ENCODE assay signal across 10 cellular contexts in the genomic region with DNA sequence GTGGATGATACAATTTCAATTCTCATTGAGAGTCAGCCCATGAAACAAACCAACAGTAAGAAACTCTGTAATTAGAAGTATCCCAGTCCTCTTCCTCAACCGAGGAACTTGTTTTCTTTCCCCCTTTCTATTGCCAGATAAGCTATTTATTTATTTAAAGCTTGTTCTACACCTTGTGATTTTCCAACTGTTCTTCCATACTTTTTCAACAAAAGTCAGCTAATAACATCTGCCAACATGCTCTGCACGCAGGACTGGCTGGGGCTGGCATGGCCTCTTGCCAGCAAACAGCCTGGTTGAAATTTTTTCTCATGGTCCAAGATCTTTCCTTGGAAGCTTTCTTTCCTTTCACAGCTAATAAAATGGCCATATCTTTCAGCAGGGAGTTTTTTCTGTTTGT. TPM values are rescaled to one million over a fixed set of nuclear protein-coding genes. Genes with fewer than 3 reads are reported as not detected.
DNase-seq lines count a peak whose midpoint lies in the region; ATAC-seq and TF ChIP-seq lines count a peak whose summit lies in the region.
"Had no signal": no experiment of that assay in that cellular context is flagged by ENCODE, and none has a peak within 500 bp of the region (broad histone marks: within the 10 kb centered on the region; RNA-seq: fewer than 3 reads in every experiment).

No MANE protein-coding gene starts in this region.

- H4K20me1 ChIP-seq in PC-9 (ENCODE audit: insufficient read depth) = peaks cover 1% of the 10 kb centered on the region; the same call in 1 of the 2 replicates

- no peaks in the 10 kb centered on the region for H3K36me3 ChIP-seq in breast epithelium
- 0 out of 2 replicates have a peak, but pooled peaks cover 3% of the 10 kb centered on the region for H3K36me3 ChIP-seq in PC-9 (ENCODE audit: low read depth)
- peaks cover 0 to 2% of the 10 kb centered on the region in 2 donors for H3K36me3 ChIP-seq in gastroesophageal sphincter
- H3K36me3 ChIP-seq in thyroid gland = no peaks in the 10 kb centered on the region
- no peaks in the 10 kb centered on the region for H3K36me3 ChIP-seq in CD8-positive, alpha-beta memory T cell (ENCODE audit: insufficient read depth, low read length)

- H3F3A ChIP-seq in PC-9 (ENCODE audit: insufficient read depth, low read depth) = peaks cover 22% of the 10 kb centered on the region

- peak overlapping the region; percentile 11 for H3K27ac Mint-ChIP-seq in MCF 10A (ENCODE audit: low read depth, unreplicated experiment)
- H3K27ac Mint-ChIP-seq in CD8-positive, alpha-beta memory T cell = peak overlapping the region in 2 of 8 donors; percentile 5 to 68

- peak; percentile 41 for DNase-seq in MCF 10A (ENCODE audit: unreplicated experiment)
- no peak for DNase-seq in breast epithelium (ENCODE audit: low spot score in 2 of 2)
- DNase-seq in PC-9 = no peak
- DNase-seq in thyroid gland = peak; percentile 81 to 83
- no peak for DNase-seq in cerebellar nuclear complex (lab: John Stamatoyannopoulos, UW)
- DNase-seq in CD8-positive, alpha-beta memory T cell = no peak
- DNase-seq in stimulated activated naive CD4-positive, alpha-beta T cell treated with Interleukin-2 at 50 U/mL for 16 hours (lab: John Stamatoyannopoulos, UW) = no peak
- DNase-seq: NCI-H1436, T-helper 9 cell had no signal

- no peaks in the 10 kb centered on the region for H3K27me3 Mint-ChIP-seq in MCF 10A (ENCODE audit: insufficient read depth, unreplicated experiment)
- H3K27me3 Mint-ChIP-seq in CD8-positive, alpha-beta memory T cell = peaks cover 6 to 15% of the 10 kb centered on the region in 2 donors

- H3K4me1 ChIP-seq in breast epithelium = no peaks in the 10 kb centered on the region
- H3K4me1 ChIP-seq in PC-9 (replicated peaks; ENCODE audit: insufficient read depth) = peaks cover 63% of the 10 kb centered on the region
- H3K4me1 ChIP-seq in gastroesophageal sphincter = peaks cover 0 to 42% (median 0%) of the 10 kb centered on the region in 3 donors
- H3K4me1 ChIP-seq in thyroid gland = peaks cover 6 to 13% of the 10 kb centered on the region in 2 donors
- H3K4me1 ChIP-seq in CD8-positive, alpha-beta memory T cell (ENCODE audit: insufficient read depth, low read length) = no peaks in the 10 kb centered on the region

- H2AFZ ChIP-seq in PC-9 = no peak overlapping the region

- CTCF ChIA-PET in MCF 10A (lab: Yijun Ruan, JAX) (interaction anchor here (0.6 to 3.0 kb wide), 13 partner anchors 9 to 874 kb away, joined by 3 to 20 read pairs (median 4); no protein-coding TSS in a partner anchor), PC-9 (lab: Charles Lee) (interaction anchor here (0.5 kb wide), 1 partner anchor 643 kb away, joined by 3 read pairs; no protein-coding TSS in a partner anchor)
- CTCF ChIA-PET in CD8-positive, alpha-beta memory T cell (lab: Charles Lee) = no interaction called here

- peaks cover 10% of the 10 kb centered on the region for H3K36me3 Mint-ChIP-seq in MCF 10A (ENCODE audit: insufficient read depth, unreplicated experiment)
- no peaks in the 10 kb centered on the region for H3K36me3 Mint-ChIP-seq in CD8-positive, alpha-beta memory T cell

- no peak for TF ChIP-seq EP300 in gastroesophageal sphincter (IDR thresholded peaks at IDR 0.05)

- BruUV-seq in MCF 10A (replicated peaks; lab: Mats Ljungman, UMichigan) (no TSS peak), PC-9 (replicated peaks; lab: Mats Ljungman, UMichigan) (no TSS peak)

- H3K4me3 Mint-ChIP-seq in MCF 10A (ENCODE audit: unreplicated experiment) = peak overlapping the region; percentile 36
- H3K4me3 Mint-ChIP-seq in CD8-positive, alpha-beta memory T cell = peak overlapping the region in 1 of 7 donors; percentile 62

- H3K9me2 ChIP-seq in PC-9 (ENCODE audit: insufficient read depth) = no peaks in the 10 kb centered on the region

- H3K4me1 Mint-ChIP-seq in MCF 10A (ENCODE audit: insufficient read depth, unreplicated experiment) = peaks cover 29% of the 10 kb centered on the region
- peaks cover 6 to 15% (median 7%) of the 10 kb centered on the region in 3 donors for H3K4me1 Mint-ChIP-seq in CD8-positive, alpha-beta memory T cell

- H3K9me3 ChIP-seq in breast epithelium (no peaks in the 10 kb centered on the region), PC-9 (ENCODE audit: insufficient read depth, low read depth) (no peaks in the 10 kb centered on the region; the same call in 1 of the 2 replicates), gastroesophageal sphincter (no peaks in the 10 kb centered on the region), thyroid gland (no peaks in the 10 kb centered on the region)
- no peaks in the 10 kb centered on the region for H3K9me3 ChIP-seq in CD8-positive, alpha-beta memory T cell (ENCODE audit: low read length)

- no peaks in the 10 kb centered on the region for H3K27me3 ChIP-seq in breast epithelium
- no peaks in the 10 kb centered on the region for H3K27me3 ChIP-seq in PC-9 (ENCODE audit: insufficient read depth, low read depth)
- H3K27me3 ChIP-seq in gastroesophageal sphincter = no peaks in the 10 kb centered on the region
- no peaks in the 10 kb centered on the region for H3K27me3 ChIP-seq in thyroid gland
- H3K27me3 ChIP-seq in CD8-positive, alpha-beta memory T cell (ENCODE audit: insufficient read depth, low read length, poor library complexity, severe bottlenecking) = no peaks in the 10 kb centered on the region

- H3K9me3 Mint-ChIP-seq in MCF 10A (ENCODE audit: unreplicated experiment) = no peaks in the 10 kb centered on the region
- no peaks in the 10 kb centered on the region for H3K9me3 Mint-ChIP-seq in CD8-positive, alpha-beta memory T cell

- POLR2A ChIA-PET in MCF 10A (lab: Yijun Ruan, JAX) (interaction anchor here (0.7 to 2.4 kb wide), 25 partner anchors 9 to 1286 kb away, joined by 3 to 23 read pairs (median 4); no protein-coding TSS in a partner anchor), PC-9 (lab: Charles Lee; ENCODE audit: unreplicated experiment) (no interaction called here)
- POLR2A ChIA-PET in CD8-positive, alpha-beta memory T cell (lab: Charles Lee) = no interaction called here

- peak overlapping the region in 1 of 2 donors; percentile 1 for H3K27ac ChIP-seq in breast epithelium
- no peak overlapping the region for H3K27ac ChIP-seq in PC-9
- H3K27ac ChIP-seq in gastroesophageal sphincter = peak overlapping the region; percentile 25 to 98 (median 76)
- peak overlapping the region in 2 of 3 donors; percentile 41 to 56 for H3K27ac ChIP-seq in thyroid gland
- no peak overlapping the region for H3K27ac ChIP-seq in CD8-positive, alpha-beta memory T cell (ENCODE audit: low read depth, low read length)

- intact Hi-C loops in MCF 10A (cut with micrococcal nuclease) (no loop called here), breast epithelium (cut with DNase I; ENCODE audit: low total_unique reads) (no loop called here), PC-9 (cut with micrococcal nuclease; ENCODE audit: unreplicated experiment) (loop anchor here (10.0 kb wide), 1 partner anchor 656 kb away; no protein-coding TSS in a partner anchor), thyroid gland (cut with DNase I) (loop anchor here (10.0 kb wide), 2 partner anchors 644 to 824 kb away; no protein-coding TSS in a partner anchor)

- TF ChIP-seq POLR2A in breast epithelium (IDR thresholded peaks at IDR 0.05) = no peak
- TF ChIP-seq POLR2A in gastroesophageal sphincter (IDR thresholded peaks at IDR 0.05) = no peak
- TF ChIP-seq POLR2A in thyroid gland (IDR thresholded peaks at IDR 0.05) = no peak

- no peak for TF ChIP-seq CTCF in MCF 10A (IDR thresholded peaks at IDR 0.05; ENCODE audit: unreplicated experiment)
- TF ChIP-seq CTCF in breast epithelium (IDR thresholded peaks at IDR 0.05) = no peak
- no peak for TF ChIP-seq CTCF in PC-9 (conservative IDR thresholded peaks at IDR 0.05)
- TF ChIP-seq CTCF in gastroesophageal sphincter (IDR thresholded peaks at IDR 0.05) = no peak
- TF ChIP-seq CTCF in thyroid gland (IDR thresholded peaks at IDR 0.05) = no peak

- peak overlapping the region; percentile 85 for H3K4me2 ChIP-seq in PC-9

- no peak for ATAC-seq in gastroesophageal sphincter

- H3K4me3 ChIP-seq in breast epithelium (no peak overlapping the region), PC-9 (peak overlapping the region; percentile 99; the same call in 1 of the 2 replicates), gastroesophageal sphincter (no peak overlapping the region), thyroid gland (replicated peaks in 1 of 3) (no peak overlapping the region)
- H3K4me3 ChIP-seq in CD8-positive, alpha-beta memory T cell (ENCODE audit: low read length) = no peak overlapping the region

- H3K79me2 ChIP-seq in PC-9 (ENCODE audit: low read depth) = peaks cover 51% of the 10 kb centered on the region

- 25 to 28% methylated on average over 2 of the region's 2 CpGs for WGBS in gastroesophageal sphincter (ENCODE audit: low coverage in 1 of 2), 2 donors
- WGBS in thyroid gland, 2 donors = 14 to 26% methylated on average over 2 of the region's 2 CpGs

RNA-seq across cellular contexts. Expression of a gene that starts 2.9 kb away (rescaled TPM):
- total RNA-seq in MCF 10A (2022) = 41.8 and 48.5 TPM in 2 replicates
- 10 to 100 TPM; 25.8 to 38.2 (median 29.5) TPM for total RNA-seq in breast epithelium
- 31.3 and 39.2 TPM in 2 replicates for total RNA-seq in PC-9 (2021)
- total RNA-seq in gastroesophageal sphincter = 10 to 100 TPM; 29.8 to 69.3 (median 49.4) TPM
- 10 to 100 TPM; 12.9 to 29.1 (median 17.6) TPM for total RNA-seq in thyroid gland
- total RNA-seq in CD8-positive, alpha-beta memory T cell = 1 to 10 TPM; 1.7 to 2.1 TPM
- 2.3 TPM for polyA plus RNA-seq in CD8-positive, alpha-beta memory T cell

Comparison
In these comparisons a context has a peak if more than half of its experiments do, and no peak if none do; other contexts are left out.
1. DNase-seq: peak in MCF 10A (single experiment) and thyroid gland (2 of 2); none in breast epithelium (0 of 2), PC-9 (0 of 2), cerebellar nuclear complex (0 of 2), CD8-positive, alpha-beta memory T cell (0 of 5) and stimulated activated naive CD4-positive, alpha-beta T cell treated with Interleukin-2 at 50 U/mL for 16 hours (single experiment).
2. H3K27ac ChIP-seq: peak in gastroesophageal sphincter (4 of 4) and thyroid gland (2 of 3); none in PC-9 (single experiment) and CD8-positive, alpha-beta memory T cell (single experiment).
3. RNA of a gene that starts 2.9 kb away (total RNA-seq): 29.8 to 69.3 TPM in gastroesophageal sphincter, 41.8 to 48.5 TPM in MCF 10A, 31.3 to 39.2 TPM in PC-9, 25.8 to 38.2 TPM in breast epithelium and 12.9 to 29.1 TPM in thyroid gland; 1.7 to 2.1 TPM in CD8-positive, alpha-beta memory T cell; every median in the first group is over 4 times any median in the second.
4. intact Hi-C loops: an anchor here in PC-9 (10.0 kb wide) and thyroid gland (10.0 kb wide); none called in MCF 10A and breast epithelium.